7 cellular contexts compared by ENCODE assay signal in the genomic region with DNA sequence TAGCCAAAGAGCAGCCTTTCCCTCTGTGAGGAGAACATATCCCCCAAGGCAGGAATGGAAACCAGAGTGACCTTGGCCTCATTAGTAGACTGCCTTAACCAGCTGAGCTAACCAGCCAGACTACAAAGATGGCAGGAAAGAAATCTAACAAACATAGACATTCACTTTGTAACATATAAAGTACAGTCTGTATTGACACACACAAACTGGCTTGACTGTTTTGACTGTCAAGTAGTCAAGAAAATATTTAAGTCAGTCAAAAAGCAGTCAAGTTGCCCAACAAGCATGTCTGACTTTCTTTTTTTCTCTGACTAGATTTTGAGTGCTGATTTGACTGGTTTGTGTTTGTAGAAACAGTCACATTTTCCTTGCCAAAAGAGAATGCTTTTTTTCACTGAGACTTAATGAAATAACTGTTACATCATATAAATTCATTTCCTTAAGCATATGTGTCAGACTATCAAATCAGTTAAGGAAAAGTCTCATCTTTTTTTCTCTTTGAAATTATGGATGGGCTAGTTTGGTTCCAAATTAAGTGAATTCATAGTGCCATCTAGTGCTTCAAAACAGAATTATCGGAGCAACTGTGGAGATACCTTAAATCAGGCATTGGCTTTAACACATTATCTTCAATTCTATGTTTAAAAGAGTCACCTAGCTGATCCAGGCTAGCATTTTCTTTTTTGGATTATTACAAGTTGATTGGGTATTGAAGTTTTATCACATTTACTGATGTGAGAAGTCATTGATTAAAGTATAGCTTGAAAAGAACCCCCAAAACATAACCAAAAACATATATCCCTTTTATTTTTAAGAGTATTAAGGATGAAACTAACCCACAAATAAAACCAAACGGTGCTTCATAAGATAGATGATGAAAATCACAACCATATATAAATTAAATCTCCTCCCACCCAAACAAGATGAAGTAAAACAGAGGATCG.
A peak's percentile ranks its signal among the peaks of the same experiment; 100 is the strongest.
DNase-seq lines count a peak whose midpoint lies in the region; ATAC-seq and TF ChIP-seq lines count a peak whose summit lies in the region.

No MANE protein-coding gene starts in this region.

- no peaks in the 10 kb centered on the region for H3K36me3 Mint-ChIP-seq in activated B cell treated with CpG ODN at 0.5 μM for 24 hours (ENCODE audit: low read depth)
- H3K36me3 Mint-ChIP-seq in glutamatergic neuron (ENCODE audit: unreplicated experiment) = no peaks in the 10 kb centered on the region

- no peak overlapping the region for H3K4me3 Mint-ChIP-seq in activated B cell treated with CpG ODN at 0.5 μM for 24 hours
- H3K4me3 Mint-ChIP-seq in glutamatergic neuron (ENCODE audit: unreplicated experiment) = no peak overlapping the region

- H3K9me3 Mint-ChIP-seq in activated B cell treated with CpG ODN at 0.5 μM for 24 hours (no peaks in the 10 kb centered on the region), glutamatergic neuron (ENCODE audit: unreplicated experiment) (no peaks in the 10 kb centered on the region)

- H3K27me3 Mint-ChIP-seq in activated B cell treated with CpG ODN at 0.5 μM for 24 hours (no peaks in the 10 kb centered on the region), glutamatergic neuron (ENCODE audit: unreplicated experiment) (no peaks in the 10 kb centered on the region)

- H3K27ac Mint-ChIP-seq in activated B cell treated with CpG ODN at 0.5 μM for 24 hours = no peak overlapping the region
- H3K27ac Mint-ChIP-seq in glutamatergic neuron (ENCODE audit: unreplicated experiment) = no peak overlapping the region

- no peaks in the 10 kb centered on the region for H3K36me3 ChIP-seq in GM06990 (ENCODE audit: control insufficient read depth, insufficient read depth, low read length)

- peak; percentile 49 for ATAC-seq in activated B cell treated with CpG ODN at 0.5 μM for 24 hours (ENCODE audit: low read depth)

- POLR2A ChIA-PET in activated B cell treated with CpG ODN at 0.5 μM for 24 hours (lab: Charles Lee) = no interaction called here

- H3K4me3 ChIP-seq in GM06990 (replicated peaks; ENCODE audit: low read depth, low read length) (no peak overlapping the region), HFF-Myc (replicated peaks; ENCODE audit: low read depth, low read length) (no peak overlapping the region)

- intact Hi-C loops in activated B cell treated with CpG ODN at 0.5 μM for 24 hours (cut with micrococcal nuclease) = loop anchor here (1.0 to 5.0 kb wide), 6 partner anchors 221 to 944 kb away; no protein-coding TSS in a partner anchor

- DNase-seq in GM06990 (ENCODE audit: extremely low read depth, insufficient read length) = peak; percentile 17
- DNase-seq in HFF-Myc (ENCODE audit: extremely low read depth, low read depth) = peak; percentile 43
- peak; percentile 79 for DNase-seq in NCI-H2107 treated with DMSO at 0.1 percent for 48 hours (lab: John Stamatoyannopoulos, UW; ENCODE audit: unreplicated experiment)
- no peak for DNase-seq in activated B cell treated with CpG ODN at 0.5 μM for 24 hours
- no peak for DNase-seq in glutamatergic neuron
- DNase-seq in renal cortical epithelial cell (ENCODE audit: low read depth) = peak; percentile 55
- DNase-seq in stimulated activated CD4-positive, alpha-beta T cell treated with anti-CD3 and anti-CD28 coated beads, Interleukin-4, amount 100 ng/mL, for 1 hour = no peak

- no peaks in the 10 kb centered on the region for H3K4me1 Mint-ChIP-seq in activated B cell treated with CpG ODN at 0.5 μM for 24 hours
- peaks cover 2% of the 10 kb centered on the region for H3K4me1 Mint-ChIP-seq in glutamatergic neuron (ENCODE audit: low read depth, unreplicated experiment)

- CTCF ChIA-PET in activated B cell treated with CpG ODN at 0.5 μM for 24 hours (lab: Charles Lee) = interaction anchor here (1.0 to 2.4 kb wide), 8 partner anchors 154 to 943 kb away, joined by 3 to 8 read pairs (median 5); no protein-coding TSS in a partner anchor

- TF ChIP-seq CTCF in GM06990 (IDR thresholded peaks at IDR 0.05; ENCODE audit: insufficient read depth, low read length, poor library complexity, severe bottlenecking) (peak; percentile 51), HFF-Myc (IDR thresholded peaks at IDR 0.05; ENCODE audit: low read depth, low read length, missing control alignments) (peak; percentile 34), activated B cell treated with CpG ODN at 0.5 μM for 24 hours (IDR thresholded peaks at IDR 0.05) (no peak), glutamatergic neuron (IDR thresholded peaks at IDR 0.05; ENCODE audit: partially characterized antibody, unreplicated experiment) (peak; percentile 72)

- no peaks in the 10 kb centered on the region for H3K27me3 ChIP-seq in GM06990 (replicated peaks; ENCODE audit: control insufficient read depth, insufficient read depth, low read length)

Comparison
In these comparisons a context has a peak if more than half of its experiments do, and no peak if none do; other contexts are left out.
1. DNase-seq: peak in GM06990 (single experiment), HFF-Myc (single experiment), NCI-H2107 treated with DMSO at 0.1 percent for 48 hours (single experiment) and renal cortical epithelial cell (single experiment); none in activated B cell treated with CpG ODN at 0.5 μM for 24 hours (single experiment), glutamatergic neuron (single experiment) and stimulated activated CD4-positive, alpha-beta T cell treated with anti-CD3 and anti-CD28 coated beads, Interleukin-4, amount 100 ng/mL, for 1 hour (single experiment).